Comparison of ENCODE assay signal across 9 cellular contexts in the genomic region with DNA sequence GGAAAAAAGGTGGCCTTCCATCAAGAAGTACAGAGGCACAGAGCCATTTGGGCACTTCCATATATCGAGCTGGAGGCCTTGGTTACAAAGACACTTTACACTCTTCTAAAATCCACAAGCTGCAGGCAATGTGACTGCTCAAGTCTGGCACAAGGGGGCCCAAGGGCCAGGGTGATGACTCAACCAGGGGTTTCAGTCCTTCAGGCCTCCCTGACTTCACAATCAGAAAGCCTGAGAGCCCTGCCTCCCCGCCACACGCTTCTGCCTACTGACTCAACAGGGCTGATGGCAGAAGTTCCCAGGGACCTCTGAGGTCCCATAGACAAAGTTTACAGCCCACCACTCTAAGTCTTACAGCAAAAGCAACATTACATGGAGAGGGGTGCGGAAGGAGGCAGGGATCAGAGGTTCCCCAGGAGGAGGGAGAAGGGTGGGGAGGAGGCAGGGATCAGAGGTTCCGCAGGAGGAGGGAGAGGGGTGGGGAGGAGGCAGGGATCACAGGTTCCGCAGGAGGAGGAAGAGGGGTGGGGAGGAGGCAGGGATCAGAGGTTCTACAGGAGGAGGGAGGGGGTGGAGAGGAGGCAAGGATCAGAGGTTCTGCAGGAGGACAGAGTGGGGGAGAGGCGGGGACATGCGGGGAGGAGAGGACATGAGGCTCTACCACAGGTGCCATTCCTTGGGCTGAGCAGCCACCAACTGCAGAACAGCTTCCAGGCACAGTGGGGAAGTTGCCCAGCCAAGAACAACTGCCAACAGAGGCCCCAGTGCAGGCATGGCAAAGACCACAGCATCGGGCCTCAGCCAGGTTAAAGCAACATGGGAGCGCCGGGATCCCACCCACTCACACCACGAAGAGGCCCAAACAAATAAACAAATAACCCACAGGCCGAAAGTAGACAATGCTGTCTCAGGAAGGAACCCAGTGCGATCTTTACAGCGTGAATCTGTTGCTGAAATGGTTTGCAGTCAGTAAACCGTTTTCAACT. TPM values are rescaled to one million over a fixed set of nuclear protein-coding genes. Genes with fewer than 3 reads are reported as not detected.
DNase-seq lines count a peak whose midpoint lies in the region; ATAC-seq and TF ChIP-seq lines count a peak whose summit lies in the region.
"Had no signal": no experiment of that assay in that cellular context is flagged by ENCODE, and none has a peak within 500 bp of the region (broad histone marks: within the 10 kb centered on the region; RNA-seq: fewer than 3 reads in every experiment).

No MANE protein-coding gene starts in this region.

- H3K9me2 ChIP-seq in PC-3 (replicated peaks; ENCODE audit: low read length), result no peaks in the 10 kb centered on the region

- H3K27ac Mint-ChIP-seq in naive thymus-derived CD8-positive, alpha-beta T cell, result peak overlapping the region in 2 of 10 donors; percentile 27 to 63

- H3K4me3 ChIP-seq in PC-3 (ENCODE audit: low read length) (no peak overlapping the region), tibial artery (no peak overlapping the region)
- H3K4me3 ChIP-seq: lung had no signal

- H3K27me3 ChIP-seq in PC-3 (ENCODE audit: low read length), result no peaks in the 10 kb centered on the region
- no peaks in the 10 kb centered on the region for H3K27me3 ChIP-seq in tibial artery

- ATAC-seq in GM18907 (IDR thresholded peaks at IDR 0.05; ENCODE audit: unreplicated experiment), result peak; percentile 96
- peak; percentile 99 for ATAC-seq in HG02642 (IDR thresholded peaks at IDR 0.05; ENCODE audit: poor library complexity, unreplicated experiment)
- ATAC-seq in PC-3, result no peak
- no peak for ATAC-seq in naive thymus-derived CD8-positive, alpha-beta T cell

- no peak overlapping the region for H2AFZ ChIP-seq in PC-3 (ENCODE audit: low read length)

- peaks cover 59% of the 10 kb centered on the region for H3K79me2 ChIP-seq in PC-3 (ENCODE audit: low read length)

- H3K4me2 ChIP-seq in PC-3 (ENCODE audit: low read length), result no peak overlapping the region

- H3K4me1 Mint-ChIP-seq in naive thymus-derived CD8-positive, alpha-beta T cell, result peaks cover 4 to 29% (median 11%) of the 10 kb centered on the region in 4 donors

- intact Hi-C loops in PC-3 (cut with micrococcal nuclease), result no loop called here
- intact Hi-C loops in tibial artery (cut with DNase I; ENCODE audit: low total_unique reads), result no loop called here

- BruUV-seq in PC-3 (replicated peaks; lab: Mats Ljungman, UMichigan), result no TSS peak

- 0 out of 2 replicates have a peak, but pooled peaks cover 7% of the 10 kb centered on the region for H4K20me1 ChIP-seq in PC-3 (ENCODE audit: low read length)

- POLR2A ChIA-PET in PC-3 (lab: Charles Lee; ENCODE audit: unreplicated experiment), result no interaction called here
- POLR2A ChIA-PET in naive thymus-derived CD8-positive, alpha-beta T cell (lab: Charles Lee), result no interaction called here

- no peak overlapping the region for H3K27ac ChIP-seq in PC-3 (ENCODE audit: low read length)
- no peak overlapping the region for H3K27ac ChIP-seq in tibial artery

- no peaks in the 10 kb centered on the region for H3F3A ChIP-seq in PC-3 (ENCODE audit: low read length, unreplicated experiment)

- DNase-seq in PC-3 (peak; percentile 6), dermis blood vessel endothelial cell (peak; percentile 45), tibial artery (no peak), amniotic stem cell (lab: John Stamatoyannopoulos, UW) (no peak)
- DNase-seq in stimulated activated CD8-positive, alpha-beta memory T cell treated with anti-CD3 and anti-CD28 coated beads, Interleukin-4, amount 100 ng/mL, for 48 hours, result peak; percentile 81
- no peak for DNase-seq in naive thymus-derived CD8-positive, alpha-beta T cell

- H3K9ac ChIP-seq in PC-3 (ENCODE audit: low read length), result no peak overlapping the region

- no peaks in the 10 kb centered on the region for H3K9me3 Mint-ChIP-seq in naive thymus-derived CD8-positive, alpha-beta T cell

- H3K4me1 ChIP-seq in PC-3 (ENCODE audit: insufficient read depth, low read length) (peaks cover 4% of the 10 kb centered on the region; the same call in 1 of the 2 replicates), tibial artery (peaks cover 0 to 6% (median 0%) of the 10 kb centered on the region in 4 donors)

- TF ChIP-seq CTCF in PC-3 (conservative IDR thresholded peaks at IDR 0.05; ENCODE audit: low read depth, low read length) (no peak), tibial artery (IDR thresholded peaks at IDR 0.05) (no peak)

- H3K4me3 Mint-ChIP-seq in naive thymus-derived CD8-positive, alpha-beta T cell, result no peak overlapping the region

- H3K36me3 Mint-ChIP-seq in naive thymus-derived CD8-positive, alpha-beta T cell, result peaks cover 0 to 43% (median 3%) of the 10 kb centered on the region in 3 donors

- peaks cover 7% of the 10 kb centered on the region for H3K36me3 ChIP-seq in PC-3 (ENCODE audit: low read depth, low read length)
- peaks cover 0 to 9% (median 5%) of the 10 kb centered on the region in 3 donors for H3K36me3 ChIP-seq in tibial artery

- no peaks in the 10 kb centered on the region for H3K27me3 Mint-ChIP-seq in naive thymus-derived CD8-positive, alpha-beta T cell

- CTCF ChIA-PET in PC-3 (lab: Charles Lee), result no interaction called here

- H3K9me3 ChIP-seq in PC-3 (ENCODE audit: low read length), result no peaks in the 10 kb centered on the region
- H3K9me3 ChIP-seq in tibial artery, result no peaks in the 10 kb centered on the region

RNA-seq across cellular contexts. Expression of gene SLC7A1, which starts 52.0 kb away (rescaled TPM):
- total RNA-seq in PC-3 (2014; rRNA removed) (19.5 and 29.3 TPM in 2 replicates), dermis blood vessel endothelial cell (17.7 and 69.5 TPM in 2 replicates)
- 10 to 100 TPM; 41.6 to 51.1 TPM for total RNA-seq in naive thymus-derived CD8-positive, alpha-beta T cell
- polyA plus RNA-seq in naive thymus-derived CD8-positive, alpha-beta T cell, result 1 to 10 TPM; 2.0 to 5.3 (median 2.9) TPM

Comparison
In these comparisons a context has a peak if more than half of its experiments do, and no peak if none do; other contexts are left out.
1. ATAC-seq: peak in GM18907 (single experiment) and HG02642 (single experiment); none in PC-3 (single experiment) and naive thymus-derived CD8-positive, alpha-beta T cell (0 of 2).
2. DNase-seq: peak in PC-3 (single experiment), dermis blood vessel endothelial cell (single experiment) and stimulated activated CD8-positive, alpha-beta memory T cell treated with anti-CD3 and anti-CD28 coated beads, Interleukin-4, amount 100 ng/mL, for 48 hours (single experiment); none in tibial artery (0 of 2), naive thymus-derived CD8-positive, alpha-beta T cell (0 of 10) and amniotic stem cell (single experiment).